ENCODE assay signal across 22 cellular contexts in the genomic region with DNA sequence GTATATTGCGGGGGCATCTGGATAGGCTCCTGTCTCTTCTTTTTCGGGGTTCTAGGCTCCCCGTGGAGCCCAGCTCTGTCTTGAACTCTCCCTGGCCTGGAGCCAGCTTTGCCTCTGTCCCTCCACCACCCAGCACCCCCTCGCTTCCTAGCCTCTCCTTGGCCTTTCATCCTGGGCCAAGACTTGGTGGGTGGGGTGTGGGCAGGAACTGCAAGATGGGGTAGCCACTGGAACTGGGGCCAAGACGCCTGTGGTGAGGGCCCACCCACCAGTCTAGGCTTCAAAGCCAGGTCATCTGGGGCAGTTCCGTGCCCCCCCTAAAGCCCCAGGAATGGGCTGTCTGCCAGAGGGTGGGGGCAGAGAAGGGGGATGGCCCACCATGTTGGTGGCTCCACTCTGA. TPM values are rescaled to one million over a fixed set of nuclear protein-coding genes. Genes with fewer than 3 reads are reported as not detected.
DNase-seq lines count a peak whose midpoint lies in the region; FAIRE-seq and TF ChIP-seq lines count a peak whose summit lies in the region.
"Had no signal": no experiment of that assay in that cellular context is flagged by ENCODE, and none has a peak within 500 bp of the region (broad histone marks: within the 10 kb centered on the region; RNA-seq: fewer than 3 reads in every experiment).

No MANE protein-coding gene starts in this region.

- H3K4me3 ChIP-seq in H7 (ENCODE audit: insufficient read depth, low read depth, low read length) (no peak overlapping the region), spleen (no peak overlapping the region)
- H3K4me3 ChIP-seq: SK-N-MC had no signal

- 59 to 71% (median 62%) methylated on average over 6 of the region's 6 CpGs for WGBS in spleen, 5 donors

- peaks cover 1% of the 10 kb centered on the region; the same call in 1 of the 2 replicates for H3K27me3 ChIP-seq in H7 (ENCODE audit: control insufficient read depth, insufficient read depth, low read length)
- no peaks in the 10 kb centered on the region for H3K27me3 ChIP-seq in spleen (replicated peaks in 1 of 7)

- FAIRE-seq in GM12891 (lab: Jason Lieb, UNC), result no peak
- FAIRE-seq: GM12892 had no signal

- no peak for TF ChIP-seq CTCF in spleen (IDR thresholded peaks at IDR 0.05 in 8 of 11, conservative IDR thresholded peaks at IDR 0.05 in 3 of 11)

- peaks cover 9 to 58% (median 40%) of the 10 kb centered on the region in 6 donors for H3K4me1 ChIP-seq in spleen

- intact Hi-C loops in spleen (cut with DNase I; ENCODE audit: low total_unique reads), result no loop called here

- DNase-seq in H7 (peak; percentile 21), RPMI7951 (ENCODE audit: low read depth) (peak; percentile 31), erythroblast (lab: John Stamatoyannopoulos, UW) (peak; percentile 23 to 24), spleen (peak; percentile 51), GM12891 (ENCODE audit: insufficient read length, low spot score) (no peak), NCI-H524 (lab: John Stamatoyannopoulos, UW) (no peak), DMS114 treated with DMSO at 0.1 percent for 48 hours (lab: John Stamatoyannopoulos, UW; ENCODE audit: unreplicated experiment) (no peak)
- DNase-seq: CD8-positive, alpha-beta T cell; DMS153; GOT3; Kasumi-1; NCI-H1694; NCI-H2081; NCI-H2171; NCI-H526 treated with DMSO at 0.1 percent for 48 hours; SHP77 treated with DMSO at 0.1 percent for 48 hours had no signal

- no peak overlapping the region for H3K27ac ChIP-seq in spleen
- H3K27ac ChIP-seq: SK-N-MC had no signal

- H3K36me3 ChIP-seq in H7 (replicated peaks; ENCODE audit: control insufficient read depth, insufficient read depth, low read length) (no peaks in the 10 kb centered on the region), spleen (no peaks in the 10 kb centered on the region)

- no peak for TF ChIP-seq POLR2A in erythroblast (IDR thresholded peaks at IDR 0.05; ENCODE audit: low read length)
- TF ChIP-seq POLR2A in spleen (IDR thresholded peaks at IDR 0.05), result no peak
- no peak for TF ChIP-seq POLR2A in GM12891 (IDR thresholded peaks at IDR 0.05; ENCODE audit: low read depth, low read length)

- H3K9me3 ChIP-seq in spleen, result no peaks in the 10 kb centered on the region

TF ChIP-seq in GM12891, 5 proteins besides CTCF, POLR2A, EP300 and RAD21:
- TF ChIP-seq POLR2AphosphoS5 (IDR thresholded peaks at IDR 0.05; ENCODE audit: low read depth, low read length), result no peak
- no peak for TF ChIP-seq SPI1 (IDR thresholded peaks at IDR 0.05; ENCODE audit: low read depth, low read length)
- TF ChIP-seq TAF1 (IDR thresholded peaks at IDR 0.05; ENCODE audit: low read depth, low read length), result no peak
- no peak for TF ChIP-seq PAX5 (IDR thresholded peaks at IDR 0.05; ENCODE audit: insufficient read depth, low read length, severe bottlenecking)
- no peak for TF ChIP-seq POU2F2 (IDR thresholded peaks at IDR 0.05; ENCODE audit: low read depth, low read length)

RNA-seq across cellular contexts. Expression of gene CRYBB1, which starts 1.7 kb away (rescaled TPM):
- total RNA-seq in H7 (2014; rRNA removed; shearing (Covaris generic)), result 1.9 and 3.1 TPM in 2 replicates
- total RNA-seq in RPMI7951 (2014; rRNA removed; shearing (Covaris generic)), result 0.12 TPM in 1 of 2 replicates, not detected in the other
- total RNA-seq in spleen, result 1 to 10 TPM in 6 of 7 donors, under 1 TPM in 1; 0.34 to 2.9 (median 2.1) TPM
- polyA plus RNA-seq in spleen, result 1 to 10 TPM in 2 of 3 donors, under 1 TPM in 1; 0.98 to 1.9 (median 1.3) TPM
- not detected for polyA plus RNA-seq in GM12891 (2012; ENCODE audit: low read depth, missing spikeins)
- total RNA-seq: CD8-positive, alpha-beta T cell; G401; MCF 10A had no signal
- polyA plus RNA-seq: BJ had no signal

RNA-seq across cellular contexts. Expression of gene CRYBA4, which starts 2.3 kb away (rescaled TPM):
- 0.22 TPM in 1 of 2 replicates, not detected in the other for total RNA-seq in H7 (2014; rRNA removed; shearing (Covaris generic))
- not detected in 2 replicates for total RNA-seq in RPMI7951 (2014; rRNA removed; shearing (Covaris generic))
- total RNA-seq in spleen, result not detected
- polyA plus RNA-seq in spleen, result under 1 TPM; 0.20 to 0.24 (median 0.22) TPM
- 0.28 TPM for polyA plus RNA-seq in GM12891 (2012; ENCODE audit: low read depth, missing spikeins)
- total RNA-seq: CD8-positive, alpha-beta T cell; G401; MCF 10A had no signal
- polyA plus RNA-seq: BJ, IgD-negative memory B cell had no signal

RNA-seq across cellular contexts. Expression of gene TPST2, which starts 29.6 kb away (rescaled TPM):
- total RNA-seq in H7 (2014; rRNA removed; shearing (Covaris generic)), result 95.0 and 118 TPM in 2 replicates
- 50.8 and 54.2 TPM in 2 replicates for total RNA-seq in RPMI7951 (2014; rRNA removed; shearing (Covaris generic))
- 100 to 1,000 TPM in 2 of 7 donors, 10 to 100 TPM in 5; 43.5 to 119 (median 63.2) TPM for total RNA-seq in spleen
- 10 to 100 TPM; 14.6 to 22.2 (median 16.6) TPM for polyA plus RNA-seq in spleen
- polyA plus RNA-seq in GM12891 (2012; ENCODE audit: low read depth, missing spikeins), result 13.3 TPM

RNA-seq across cellular contexts. Expression of gene MIAT, which starts 37.9 kb away (rescaled TPM):
- total RNA-seq in H7 (2014; rRNA removed; shearing (Covaris generic)), result 3.0 and 13.4 TPM in 2 replicates
- 0.39 and 0.48 TPM in 2 replicates for total RNA-seq in RPMI7951 (2014; rRNA removed; shearing (Covaris generic))
- total RNA-seq in spleen, result 10 to 100 TPM; 16.0 to 62.4 (median 24.8) TPM
- 1 to 10 TPM in 2 of 3 donors, under 1 TPM in 1; 0.77 to 3.2 (median 1.7) TPM for polyA plus RNA-seq in spleen
- 1.2 TPM for polyA plus RNA-seq in GM12891 (2012; ENCODE audit: low read depth, missing spikeins)

Comparison
In these comparisons a context has a peak if more than half of its experiments do, and no peak if none do; other contexts are left out.
1. DNase-seq: peak in H7 (single experiment), RPMI7951 (single experiment), erythroblast (2 of 2) and spleen (single experiment); none in GM12891 (single experiment), NCI-H524 (0 of 2) and DMS114 treated with DMSO at 0.1 percent for 48 hours (single experiment).